Comparison of ENCODE assay signal across 16 cellular contexts in genomic region chr1:245609354-245609753, GRCh38.
"Had no signal": no experiment of that assay in that cellular context is flagged by ENCODE, and none has a peak within 500 bp of the region (broad histone marks: within the 10 kb centered on the region; RNA-seq: fewer than 3 reads in every experiment).

No MANE protein-coding gene starts in this region.

- ATAC-seq: activated CD4-positive, alpha-beta T cell treated with anti-CD3 and anti-CD28 coated beads for 36 hours; activated CD8-positive, alpha-beta T cell treated with anti-CD3 and anti-CD28 coated beads for 36 hours; esophagus mucosa; left lung; stimulated activated naive CD8-positive, alpha-beta T cell treated with anti-CD3 and anti-CD28 coated beads, Interleukin-15, Interleukin-2, amounts not matched to agents 100 U/mL and 50 U/mL, for 24 hours had no signal

- H3K27me3 ChIP-seq: breast epithelium, left lung, suprapubic skin, upper lobe of left lung had no signal

- H3K27ac ChIP-seq: breast epithelium, left lung, sigmoid colon, suprapubic skin, upper lobe of left lung had no signal

- H3K4me3 ChIP-seq: breast epithelium, left lung, sigmoid colon, suprapubic skin, upper lobe of left lung had no signal

- DNase-seq: activated CD4-positive, alpha-beta T cell treated with anti-CD3 and anti-CD28 coated beads for 36 hours; activated CD8-positive, alpha-beta memory T cell treated with anti-CD3 and anti-CD28 coated beads, Interleukin-2, amount 50 U/mL, for 4 hours; activated CD8-positive, alpha-beta T cell treated with anti-CD3 and anti-CD28 coated beads for 36 hours; activated naive CD4-positive, alpha-beta T cell; aorta; glutamatergic neuron; left lung; mesendoderm; sigmoid colon; stimulated activated CD4-positive, alpha-beta T cell treated with anti-CD3 and anti-CD28 coated beads, Interleukin-2, amount 100 ng/mL, for 48 hours; stimulated activated naive CD8-positive, alpha-beta T cell treated with anti-CD3 and anti-CD28 coated beads, Interleukin-15, Interleukin-2, amounts not matched to agents 100 U/mL and 50 U/mL, for 24 hours; T-helper 9 cell had no signal

- H3K36me3 ChIP-seq: breast epithelium, left lung, sigmoid colon, suprapubic skin, upper lobe of left lung had no signal

- H3K9me3 ChIP-seq: breast epithelium, left lung, sigmoid colon, suprapubic skin, upper lobe of left lung had no signal
